ENCODE assay signal across 24 cellular contexts in the genomic region with DNA sequence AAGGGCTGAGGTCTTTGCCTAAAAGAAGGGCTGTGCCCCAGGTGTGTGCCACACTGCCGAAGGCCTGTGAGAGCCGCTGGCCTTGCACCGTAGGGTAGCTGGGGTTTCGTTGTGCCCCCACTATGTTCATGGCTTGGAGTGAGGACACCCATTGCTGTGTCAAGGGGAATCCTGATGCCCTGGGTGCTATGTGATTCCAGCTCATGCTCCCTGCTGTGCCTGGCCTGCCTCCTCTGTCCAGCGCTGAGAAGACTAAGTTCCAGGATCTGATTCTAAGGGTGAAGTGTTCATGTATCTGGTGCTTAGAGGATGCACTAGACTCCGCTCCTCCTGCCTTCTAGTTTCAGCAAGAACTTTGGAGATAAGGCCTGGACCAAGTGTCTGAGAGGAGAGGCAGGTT. TPM values are rescaled to one million over a fixed set of nuclear protein-coding genes. Genes with fewer than 3 reads are reported as not detected.
DNase-seq lines count a peak whose midpoint lies in the region; ATAC-seq and TF ChIP-seq lines count a peak whose summit lies in the region.
"Had no signal": no experiment of that assay in that cellular context is flagged by ENCODE, and none has a peak within 500 bp of the region (broad histone marks: within the 10 kb centered on the region; RNA-seq: fewer than 3 reads in every experiment).

No MANE protein-coding gene starts in this region.

- H3K4me3 Mint-ChIP-seq in activated naive CD8-positive, alpha-beta T cell treated with anti-CD3 and anti-CD28 coated beads, Interleukin-2, amount 10 ng/mL, durations not matched to agents 7 days and 5 days = no peak overlapping the region
- no peak overlapping the region for H3K4me3 Mint-ChIP-seq in activated naive CD8-positive, alpha-beta T cell treated with anti-CD3 and anti-CD28 coated beads, Interleukin-2, amount 50 U/mL, for 24 hours
- H3K4me3 Mint-ChIP-seq in stimulated activated naive B cell treated with anti-CD40 and anti-IgM and Interleukin-4, amounts not matched to agents 10 μg/mL and 1 μg/mL and 100 μg/mL, for 72 hours = no peak overlapping the region
- H3K4me3 Mint-ChIP-seq in CD14-positive monocyte (no peak overlapping the region), osteocyte (ENCODE audit: unreplicated experiment) (no peak overlapping the region)
- H3K4me3 Mint-ChIP-seq: activated naive CD8-positive, alpha-beta T cell treated with anti-CD3 and anti-CD28 coated beads for 36 hours; T-helper 1 cell treated with Interleukin-12 subunit alpha and Interleukin-12 subunit beta and Interleukin-4 antibody, amounts not matched to agents 30 μg/mL and 1 μg/mL, for 36 hours had no signal

- no peaks in the 10 kb centered on the region for H3K9me2 ChIP-seq in hepatocyte (replicated peaks; ENCODE audit: insufficient read depth)

- peaks cover 79% of the 10 kb centered on the region for H3K79me2 ChIP-seq in hepatocyte

- peak overlapping the region; percentile 35 for H3K4me2 ChIP-seq in hepatocyte

- H2AFZ ChIP-seq in hepatocyte = no peak overlapping the region

- intact Hi-C loops in CD14-positive monocyte (cut with micrococcal nuclease) = no loop called here

- TF ChIP-seq CTCF in hepatocyte (IDR thresholded peaks at IDR 0.05; ENCODE audit: poor library complexity) (no peak), CD14-positive monocyte (IDR thresholded peaks at IDR 0.05) (no peak), osteocyte (IDR thresholded peaks at IDR 0.05) (no peak)

- no peaks in the 10 kb centered on the region for H3K27me3 Mint-ChIP-seq in activated naive CD8-positive, alpha-beta T cell treated with anti-CD3 and anti-CD28 coated beads, Interleukin-2, amount 10 ng/mL, durations not matched to agents 7 days and 5 days
- H3K27me3 Mint-ChIP-seq in activated naive CD8-positive, alpha-beta T cell treated with anti-CD3 and anti-CD28 coated beads, Interleukin-2, amount 50 U/mL, for 24 hours = peaks cover under 1% of the 10 kb centered on the region
- no peaks in the 10 kb centered on the region for H3K27me3 Mint-ChIP-seq in stimulated activated naive B cell treated with anti-CD40 and anti-IgM and Interleukin-4, amounts not matched to agents 10 μg/mL and 1 μg/mL and 100 μg/mL, for 72 hours
- H3K27me3 Mint-ChIP-seq in CD14-positive monocyte (ENCODE audit: low read depth in 3 of 3) = peaks cover 13 to 19% (median 14%) of the 10 kb centered on the region in 3 donors
- H3K27me3 Mint-ChIP-seq in osteocyte (ENCODE audit: unreplicated experiment) = no peaks in the 10 kb centered on the region
- H3K27me3 Mint-ChIP-seq: activated naive CD8-positive, alpha-beta T cell treated with anti-CD3 and anti-CD28 coated beads for 36 hours had no signal

- no peak overlapping the region for H3K27ac ChIP-seq in hepatocyte
- H3K27ac ChIP-seq: neutrophil, psoas muscle, SJSA1 had no signal

- no peak for DNase-seq in activated naive CD8-positive, alpha-beta T cell treated with anti-CD3 and anti-CD28 coated beads, Interleukin-2, amount 10 ng/mL, durations not matched to agents 7 days and 5 days
- no peak for DNase-seq in activated naive CD8-positive, alpha-beta T cell treated with anti-CD3 and anti-CD28 coated beads, Interleukin-2, amount 50 U/mL, for 24 hours
- DNase-seq in hepatocyte (ENCODE audit: low spot score) (no peak), DMS153 (lab: John Stamatoyannopoulos, UW) (no peak), CD14-positive monocyte (ENCODE audit: low spot score) (no peak), osteocyte (ENCODE audit: extremely low spot score, unreplicated experiment) (no peak)
- no peak for DNase-seq in stimulated activated naive B cell treated with anti-CD40 and anti-IgM and Interleukin-4, amounts not matched to agents 10 μg/mL and 1 μg/mL and 100 μg/mL, for 72 hours
- DNase-seq: 8988T; activated CD4-positive, alpha-beta T cell treated with anti-CD3 and anti-CD28 coated beads for 4 hours; activated effector memory CD4-positive, alpha-beta T cell treated with anti-CD3 and anti-CD28 coated beads, Interleukin-2, amount 50 U/mL, for 16 hours; activated naive CD8-positive, alpha-beta T cell treated with anti-CD3 and anti-CD28 coated beads for 36 hours; AML-193; cerebellar nuclear complex; HCEC 1CT; IMR-90; NCI-H2029; NCI-H226; NCI-H748 treated with DMSO at 0.1 percent for 48 hours; psoas muscle; stimulated activated naive CD4-positive, alpha-beta T cell treated with Interleukin-2 at 50 U/mL for 16 hours had no signal

- H3K4me3 ChIP-seq in hepatocyte = no peak overlapping the region
- H3K4me3 ChIP-seq: psoas muscle, SJSA1 had no signal

- WGBS in hepatocyte (ENCODE audit: low lambda C conversion rate, missing lambda C conversion rate) = 96% methylated on average over 6 of the region's 6 CpGs

- H3K27ac Mint-ChIP-seq in activated naive CD8-positive, alpha-beta T cell treated with anti-CD3 and anti-CD28 coated beads, Interleukin-2, amount 10 ng/mL, durations not matched to agents 7 days and 5 days = peak overlapping the region; percentile 38
- H3K27ac Mint-ChIP-seq in activated naive CD8-positive, alpha-beta T cell treated with anti-CD3 and anti-CD28 coated beads, Interleukin-2, amount 50 U/mL, for 24 hours = no peak overlapping the region
- H3K27ac Mint-ChIP-seq in stimulated activated naive B cell treated with anti-CD40 and anti-IgM and Interleukin-4, amounts not matched to agents 10 μg/mL and 1 μg/mL and 100 μg/mL, for 72 hours = peak overlapping the region; percentile 47
- H3K27ac Mint-ChIP-seq in CD14-positive monocyte = no peak overlapping the region
- no peak overlapping the region for H3K27ac Mint-ChIP-seq in osteocyte (ENCODE audit: unreplicated experiment)
- H3K27ac Mint-ChIP-seq: activated naive CD8-positive, alpha-beta T cell treated with anti-CD3 and anti-CD28 coated beads for 36 hours; T-helper 1 cell treated with Interleukin-12 subunit alpha and Interleukin-12 subunit beta and Interleukin-4 antibody, amounts not matched to agents 30 μg/mL and 1 μg/mL, for 36 hours had no signal

- no peaks in the 10 kb centered on the region for H3K9me3 ChIP-seq in hepatocyte (ENCODE audit: low read depth)
- H3K9me3 ChIP-seq: neutrophil, psoas muscle, SJSA1 had no signal

- H3K4me1 Mint-ChIP-seq in activated naive CD8-positive, alpha-beta T cell treated with anti-CD3 and anti-CD28 coated beads, Interleukin-2, amount 10 ng/mL, durations not matched to agents 7 days and 5 days = peaks cover 33% of the 10 kb centered on the region
- H3K4me1 Mint-ChIP-seq in activated naive CD8-positive, alpha-beta T cell treated with anti-CD3 and anti-CD28 coated beads, Interleukin-2, amount 50 U/mL, for 24 hours = peaks cover 33% of the 10 kb centered on the region
- peaks cover 29 to 55% of the 10 kb centered on the region in 2 donors for H3K4me1 Mint-ChIP-seq in stimulated activated naive B cell treated with anti-CD40 and anti-IgM and Interleukin-4, amounts not matched to agents 10 μg/mL and 1 μg/mL and 100 μg/mL, for 72 hours
- H3K4me1 Mint-ChIP-seq in CD14-positive monocyte (peaks cover 17% of the 10 kb centered on the region), osteocyte (ENCODE audit: unreplicated experiment) (peaks cover 49% of the 10 kb centered on the region)

- H3K9me3 Mint-ChIP-seq in activated naive CD8-positive, alpha-beta T cell treated with anti-CD3 and anti-CD28 coated beads, Interleukin-2, amount 10 ng/mL, durations not matched to agents 7 days and 5 days = no peaks in the 10 kb centered on the region
- H3K9me3 Mint-ChIP-seq in activated naive CD8-positive, alpha-beta T cell treated with anti-CD3 and anti-CD28 coated beads, Interleukin-2, amount 50 U/mL, for 24 hours = no peaks in the 10 kb centered on the region
- H3K9me3 Mint-ChIP-seq in stimulated activated naive B cell treated with anti-CD40 and anti-IgM and Interleukin-4, amounts not matched to agents 10 μg/mL and 1 μg/mL and 100 μg/mL, for 72 hours = no peaks in the 10 kb centered on the region
- H3K9me3 Mint-ChIP-seq in CD14-positive monocyte = peaks cover 0 to 2% (median 0%) of the 10 kb centered on the region in 7 donors
- no peaks in the 10 kb centered on the region for H3K9me3 Mint-ChIP-seq in osteocyte (ENCODE audit: unreplicated experiment)
- H3K9me3 Mint-ChIP-seq: activated naive CD8-positive, alpha-beta T cell treated with anti-CD3 and anti-CD28 coated beads for 36 hours; T-helper 1 cell treated with Interleukin-12 subunit alpha and Interleukin-12 subunit beta and Interleukin-4 antibody, amounts not matched to agents 30 μg/mL and 1 μg/mL, for 36 hours had no signal

- H3K27me3 ChIP-seq in hepatocyte = no peaks in the 10 kb centered on the region
- H3K27me3 ChIP-seq: SJSA1 had no signal

- H3K36me3 ChIP-seq in hepatocyte (replicated peaks; ENCODE audit: insufficient read depth, low read depth) = no peaks in the 10 kb centered on the region

- H3K4me1 ChIP-seq in hepatocyte (ENCODE audit: insufficient read depth) = peaks cover 30% of the 10 kb centered on the region

- H3K36me3 Mint-ChIP-seq in activated naive CD8-positive, alpha-beta T cell treated with anti-CD3 and anti-CD28 coated beads, Interleukin-2, amount 10 ng/mL, durations not matched to agents 7 days and 5 days = peaks cover 5% of the 10 kb centered on the region
- peaks cover 4% of the 10 kb centered on the region for H3K36me3 Mint-ChIP-seq in activated naive CD8-positive, alpha-beta T cell treated with anti-CD3 and anti-CD28 coated beads, Interleukin-2, amount 50 U/mL, for 24 hours (ENCODE audit: low read depth)
- H3K36me3 Mint-ChIP-seq in stimulated activated naive B cell treated with anti-CD40 and anti-IgM and Interleukin-4, amounts not matched to agents 10 μg/mL and 1 μg/mL and 100 μg/mL, for 72 hours = peaks cover 14 to 17% of the 10 kb centered on the region in 2 donors
- H3K36me3 Mint-ChIP-seq in CD14-positive monocyte = peaks cover 13 to 14% of the 10 kb centered on the region in 2 donors
- H3K36me3 Mint-ChIP-seq in osteocyte (ENCODE audit: unreplicated experiment) = peaks cover 7% of the 10 kb centered on the region

- peaks cover 91% of the 10 kb centered on the region for H4K20me1 ChIP-seq in hepatocyte (ENCODE audit: insufficient read depth, poor library complexity, severe bottlenecking)

- ATAC-seq in activated naive CD8-positive, alpha-beta T cell treated with anti-CD3 and anti-CD28 coated beads, Interleukin-2, amount 10 ng/mL, durations not matched to agents 7 days and 5 days (ENCODE audit: low read depth) = no peak
- no peak for ATAC-seq in activated naive CD8-positive, alpha-beta T cell treated with anti-CD3 and anti-CD28 coated beads, Interleukin-2, amount 50 U/mL, for 24 hours
- 0 out of 3 replicates have a peak, but pooled peaks have one; percentile 6 for ATAC-seq in SK-N-SH treated with all-trans-retinoic acid at 6 μM for 48 hours
- no peak for ATAC-seq in stimulated activated naive B cell treated with anti-CD40 and anti-IgM and Interleukin-4, amounts not matched to agents 10 μg/mL and 1 μg/mL and 100 μg/mL, for 72 hours (replicated peaks)
- ATAC-seq: psoas muscle had no signal

- POLR2A ChIA-PET in activated naive CD8-positive, alpha-beta T cell treated with anti-CD3 and anti-CD28 coated beads, Interleukin-2, amount 10 ng/mL, durations not matched to agents 7 days and 5 days (lab: Charles Lee) = no interaction called here

TF ChIP-seq in SK-N-SH treated with all-trans-retinoic acid at 6 μM for 48 hours, 23 proteins besides CTCF, POLR2A, EP300 and RAD21 (continues in another document):
- no peak for TF ChIP-seq RARB (CRISPR knock-in tag; IDR thresholded peaks at IDR 0.05)

RNA-seq across cellular contexts. Expression of a gene that starts 47.4 kb away (rescaled TPM):
- 100 to 1,000 TPM; 218 to 229 TPM for total RNA-seq in activated naive CD8-positive, alpha-beta T cell treated with anti-CD3 and anti-CD28 coated beads, Interleukin-2, amount 10 ng/mL, durations not matched to agents 7 days and 5 days
- 47.0 and 57.1 TPM in 2 replicates for total RNA-seq in hepatocyte
- polyA plus RNA-seq in hepatocyte = 107 and 140 TPM in 2 replicates
- polyA plus RNA-seq in CD14-positive monocyte = 10 to 100 TPM in 1 of 2 donors, 1 to 10 TPM in 1; 7.6 to 10.5 TPM
- 78.0 and 86.9 TPM in 2 replicates for total RNA-seq in osteocyte

Comparison
In these comparisons a context has a peak if more than half of its experiments do, and no peak if none do; other contexts are left out.
1. H3K27ac Mint-ChIP-seq: peak in activated naive CD8-positive, alpha-beta T cell treated with anti-CD3 and anti-CD28 coated beads, Interleukin-2, amount 10 ng/mL, durations not matched to agents 7 days and 5 days (single experiment) and stimulated activated naive B cell treated with anti-CD40 and anti-IgM and Interleukin-4, amounts not matched to agents 10 μg/mL and 1 μg/mL and 100 μg/mL, for 72 hours (single experiment); none in activated naive CD8-positive, alpha-beta T cell treated with anti-CD3 and anti-CD28 coated beads, Interleukin-2, amount 50 U/mL, for 24 hours (single experiment), CD14-positive monocyte (0 of 7) and osteocyte (single experiment).